8 cellular contexts compared by ENCODE assay signal in genomic region chr1:207997486-207998268, GRCh38.
DNase-seq lines count a peak whose midpoint lies in the region; ATAC-seq and TF ChIP-seq lines count a peak whose summit lies in the region.

No MANE protein-coding gene starts in this region.

- H3K9me3 ChIP-seq in A673 (ENCODE audit: low read depth, low read length, poor library complexity, severe bottlenecking) (no peaks in the 10 kb centered on the region), PC-3 (ENCODE audit: low read length) (no peaks in the 10 kb centered on the region), upper lobe of right lung (no peaks in the 10 kb centered on the region)

- POLR2A ChIA-PET in A673 (lab: Charles Lee; ENCODE audit: low non-redundant PET): no interaction called here
- POLR2A ChIA-PET in PC-3 (lab: Charles Lee; ENCODE audit: unreplicated experiment): no interaction called here

- 0 out of 2 replicates have a peak overlapping the region, but pooled peaks have one; percentile 5 for H3K4me2 ChIP-seq in PC-3 (ENCODE audit: low read length)

- ATAC-seq in PC-3: peak; percentile 87
- peak; percentile 72 for ATAC-seq in activated T-helper 17 cell treated with anti-CD3 and anti-CD28 coated beads, Interleukin-2, amount 50 U/mL, for 72 hours (replicated peaks)
- peak; percentile 92 for ATAC-seq in omental fat pad (ENCODE audit: low FRiP score)
- peak; percentile 94 for ATAC-seq in upper lobe of right lung

- CTCF ChIA-PET in A673 (lab: Charles Lee) (interaction anchor here (0.6 to 1.0 kb wide), 5 partner anchors 20 to 1550 kb away, joined by 3 to 7 read pairs (median 4); no protein-coding TSS in a partner anchor), PC-3 (lab: Charles Lee) (interaction anchor here (1.0 to 1.3 kb wide), 3 partner anchors 34 to 113 kb away, joined by 3 to 7 read pairs (median 5); no protein-coding TSS in a partner anchor)

- intact Hi-C loops in A673 (cut with micrococcal nuclease; ENCODE audit: unreplicated experiment): no loop called here
- intact Hi-C loops in PC-3 (cut with micrococcal nuclease): loop anchor here (1.0 kb wide), 1 partner anchor 112 kb away; no protein-coding TSS in a partner anchor
- intact Hi-C loops in upper lobe of right lung (cut with DNase I): no loop called here

- H3K4me3 ChIP-seq in A673 (ENCODE audit: low read depth, low read length, poor library complexity, severe bottlenecking): no peak overlapping the region
- no peak overlapping the region for H3K4me3 ChIP-seq in PC-3 (ENCODE audit: low read length)
- no peak overlapping the region for H3K4me3 ChIP-seq in upper lobe of right lung

- peak; percentile 91 for TF ChIP-seq CTCF in A673 (conservative IDR thresholded peaks at IDR 0.05; ENCODE audit: low read depth, low read length)
- TF ChIP-seq CTCF in GM13977 (IDR thresholded peaks at IDR 0.05; ENCODE audit: extremely low read depth, insufficient read depth, missing control alignments): peak; percentile 83
- peak; percentile 93 for TF ChIP-seq CTCF in PC-3 (conservative IDR thresholded peaks at IDR 0.05; ENCODE audit: low read depth, low read length)
- peak in 1 of 3 donors; percentile 53 for TF ChIP-seq CTCF in omental fat pad (IDR thresholded peaks at IDR 0.05)
- TF ChIP-seq CTCF in upper lobe of right lung (IDR thresholded peaks at IDR 0.05): peak; percentile 87

- H3K27me3 Mint-ChIP-seq in activated T-helper 17 cell treated with anti-CD3 and anti-CD28 coated beads, Interleukin-2, amount 50 U/mL, for 72 hours: peaks cover 10% of the 10 kb centered on the region

- H3F3A ChIP-seq in PC-3 (ENCODE audit: low read length, unreplicated experiment): no peaks in the 10 kb centered on the region

- H3K27ac Mint-ChIP-seq in activated T-helper 17 cell treated with anti-CD3 and anti-CD28 coated beads, Interleukin-2, amount 50 U/mL, for 72 hours: no peak overlapping the region

- H3K79me2 ChIP-seq in PC-3 (ENCODE audit: low read length): no peaks in the 10 kb centered on the region

- H3K9me2 ChIP-seq in PC-3 (replicated peaks; ENCODE audit: low read length): no peaks in the 10 kb centered on the region

- no peaks in the 10 kb centered on the region for H3K9me3 Mint-ChIP-seq in activated T-helper 17 cell treated with anti-CD3 and anti-CD28 coated beads, Interleukin-2, amount 50 U/mL, for 72 hours

- DNase-seq in A673 (ENCODE audit: low spot score) (peak; percentile 78), GM13977 (ENCODE audit: low spot score) (peak; percentile 70), HT-29 (ENCODE audit: low spot score) (peak; percentile 76), PC-3 (peak; percentile 79), foreskin melanocyte (peak; percentile 57), omental fat pad (ENCODE audit: low spot score) (peak; percentile 51), upper lobe of right lung (peak; percentile 70)

- H4K20me1 ChIP-seq in PC-3 (ENCODE audit: low read length): no peaks in the 10 kb centered on the region

- H3K4me1 Mint-ChIP-seq in activated T-helper 17 cell treated with anti-CD3 and anti-CD28 coated beads, Interleukin-2, amount 50 U/mL, for 72 hours: no peaks in the 10 kb centered on the region

- no peak overlapping the region for H3K9ac ChIP-seq in PC-3 (ENCODE audit: low read length)

- H3K27me3 ChIP-seq in A673 (replicated peaks; ENCODE audit: insufficient read depth, low read depth, low read length, poor library complexity): peaks cover 18% of the 10 kb centered on the region
- 0 out of 2 replicates have a peak, but pooled peaks cover 3% of the 10 kb centered on the region for H3K27me3 ChIP-seq in PC-3 (ENCODE audit: low read length)
- no peaks in the 10 kb centered on the region for H3K27me3 ChIP-seq in upper lobe of right lung

- no peak overlapping the region for H3K4me3 Mint-ChIP-seq in activated T-helper 17 cell treated with anti-CD3 and anti-CD28 coated beads, Interleukin-2, amount 50 U/mL, for 72 hours

- in situ Hi-C loops in GM13977 (cut with MboI; ENCODE audit: low pct_unique_long_range_greater_than_20kb, low sequenced_read_pairs, unreplicated experiment): no loop called here

- H3K4me1 ChIP-seq in A673 (ENCODE audit: insufficient read depth, low read length, poor library complexity, severe bottlenecking) (no peaks in the 10 kb centered on the region), PC-3 (ENCODE audit: insufficient read depth, low read length) (no peaks in the 10 kb centered on the region), upper lobe of right lung (no peaks in the 10 kb centered on the region)

- H3K36me3 Mint-ChIP-seq in activated T-helper 17 cell treated with anti-CD3 and anti-CD28 coated beads, Interleukin-2, amount 50 U/mL, for 72 hours (ENCODE audit: low read depth): no peaks in the 10 kb centered on the region

- H3K27ac ChIP-seq in A673 (ENCODE audit: low read depth, low read length, poor library complexity, severe bottlenecking): no peak overlapping the region
- no peak overlapping the region for H3K27ac ChIP-seq in PC-3 (ENCODE audit: low read length)
- no peak overlapping the region for H3K27ac ChIP-seq in upper lobe of right lung

- H3K36me3 ChIP-seq in A673 (ENCODE audit: insufficient read depth, low read length, poor library complexity, severe bottlenecking) (no peaks in the 10 kb centered on the region), PC-3 (ENCODE audit: low read depth, low read length) (no peaks in the 10 kb centered on the region), upper lobe of right lung (no peaks in the 10 kb centered on the region)

- peak overlapping the region; percentile 68 for H2AFZ ChIP-seq in PC-3 (ENCODE audit: low read length)

- BruUV-seq in A673 (replicated peaks; lab: Mats Ljungman, UMichigan) (no TSS peak), PC-3 (replicated peaks; lab: Mats Ljungman, UMichigan) (no TSS peak)
